Comparison of ENCODE assay signal across 1 cellular context in genomic region chr3:172153335-172153861, GRCh38.
TF ChIP-seq lines count a peak whose summit lies in the region.

No MANE protein-coding gene starts in this region.

TF ChIP-seq in K562, 482 proteins besides CTCF, POLR2A, EP300 and RAD21 (continued from another document):
- no peak for TF ChIP-seq CHD7 (IDR thresholded peaks at IDR 0.05; ENCODE audit: low read depth, low read length)
- TF ChIP-seq MYBL2 (IDR thresholded peaks at IDR 0.05; ENCODE audit: low read depth) = no peak
- no peak for TF ChIP-seq MYBL2 (CRISPR knock-in tag; IDR thresholded peaks at IDR 0.05; ENCODE audit: borderline replicate concordance)
- no peak for TF ChIP-seq SIN3A (IDR thresholded peaks at IDR 0.05; ENCODE audit: borderline replicate concordance in 2 of 2, control insufficient read depth in 1 of 2, low read depth in 2 of 2, low read length in 2 of 2)
- TF ChIP-seq NONO (IDR thresholded peaks at IDR 0.05; ENCODE audit: low read depth in 2 of 2, low read length in 1 of 2) = no peak
- TF ChIP-seq PPARD (CRISPR knock-in tag; IDR thresholded peaks at IDR 0.05) = no peak
- TF ChIP-seq BHLHE40 (IDR thresholded peaks at IDR 0.05; ENCODE audit: low read length) = peak; percentile 72
- TF ChIP-seq CREM (IDR thresholded peaks at IDR 0.05; ENCODE audit: low read depth) = peak; percentile 49
- TF ChIP-seq IRF1 (CRISPR knock-in tag; IDR thresholded peaks at IDR 0.05; ENCODE audit: borderline replicate concordance) = no peak
- no peak for TF ChIP-seq ZNF586 (CRISPR knock-in tag; conservative IDR thresholded peaks at IDR 0.05)
- TF ChIP-seq ELF2 (CRISPR knock-in tag; IDR thresholded peaks at IDR 0.05) = no peak
- 0 out of 4 replicates have a peak, but pooled peaks of 1 of the 2 experiments have one; percentile 23 for TF ChIP-seq KDM1A (IDR thresholded peaks at IDR 0.05)
- no peak for TF ChIP-seq ZNF280B (CRISPR knock-in tag; IDR thresholded peaks at IDR 0.05)
- TF ChIP-seq ILF3 (IDR thresholded peaks at IDR 0.05; ENCODE audit: borderline replicate concordance) = no peak
- TF ChIP-seq MTA3 (IDR thresholded peaks at IDR 0.05; ENCODE audit: borderline replicate concordance) = no peak
- TF ChIP-seq MTA2 (IDR thresholded peaks at IDR 0.05; ENCODE audit: low read depth) = no peak
- TF ChIP-seq ZBTB26 (CRISPR knock-in tag; IDR thresholded peaks at IDR 0.05) = no peak
- TF ChIP-seq TAF9B (IDR thresholded peaks at IDR 0.05; ENCODE audit: partially characterized antibody) = no peak
- no peak for TF ChIP-seq ZNF512 (tag; IDR thresholded peaks at IDR 0.05)
- TF ChIP-seq PML (IDR thresholded peaks at IDR 0.05; ENCODE audit: low read length) = no peak
- no peak for TF ChIP-seq XRCC5 (IDR thresholded peaks at IDR 0.05; ENCODE audit: low read depth, low read length)
- no peak for TF ChIP-seq RFX5 (IDR thresholded peaks at IDR 0.05; ENCODE audit: low read depth, low read length)
- TF ChIP-seq E2F5 (CRISPR knock-in tag; IDR thresholded peaks at IDR 0.05) = no peak
- TF ChIP-seq HIVEP1 (CRISPR knock-in tag; IDR thresholded peaks at IDR 0.05) = no peak
- TF ChIP-seq EP400 (IDR thresholded peaks at IDR 0.05) = peak; percentile 31
- TF ChIP-seq RHOXF2B (CRISPR knock-in tag; conservative IDR thresholded peaks at IDR 0.05) = no peak
- TF ChIP-seq ZNF316 (IDR thresholded peaks at IDR 0.05) = 0 out of 2 replicates have a peak, but pooled peaks have one; percentile 3
- no peak for TF ChIP-seq TSC22D4 (tag; IDR thresholded peaks at IDR 0.05)
- no peak for TF ChIP-seq DEAF1 (CRISPR knock-in tag; IDR thresholded peaks at IDR 0.05)
- TF ChIP-seq C11orf30 (IDR thresholded peaks at IDR 0.05; ENCODE audit: low read depth) = no peak
- TF ChIP-seq E2F6 (IDR thresholded peaks at IDR 0.05; ENCODE audit: borderline replicate concordance in 1 of 2, extremely low read depth in 1 of 2, insufficient read depth in 1 of 2, insufficient read length in 1 of 2, low read depth in 1 of 2, low read length in 1 of 2, poor library complexity in 1 of 2, severe bottlenecking in 1 of 2) = peak in 1 of 2 experiments; percentile 28
- TF ChIP-seq ZBTB5 (IDR thresholded peaks at IDR 0.05) = no peak
- no peak for TF ChIP-seq ZEB2 (IDR thresholded peaks at IDR 0.05)
- TF ChIP-seq NRF1 (conservative IDR thresholded peaks at IDR 0.05 in 1 of 2, IDR thresholded peaks at IDR 0.05 in 1 of 2) = 0 out of 4 replicates have a peak, but pooled peaks of 1 of the 2 experiments have one; percentile 19
- no peak for TF ChIP-seq MAFF (IDR thresholded peaks at IDR 0.05; ENCODE audit: low read length)
- peak; percentile 77 for TF ChIP-seq CREB3L1 (IDR thresholded peaks at IDR 0.05; ENCODE audit: borderline replicate concordance, low read depth)
